Comparison of ENCODE assay signal across 8 cellular contexts in the genomic region with DNA sequence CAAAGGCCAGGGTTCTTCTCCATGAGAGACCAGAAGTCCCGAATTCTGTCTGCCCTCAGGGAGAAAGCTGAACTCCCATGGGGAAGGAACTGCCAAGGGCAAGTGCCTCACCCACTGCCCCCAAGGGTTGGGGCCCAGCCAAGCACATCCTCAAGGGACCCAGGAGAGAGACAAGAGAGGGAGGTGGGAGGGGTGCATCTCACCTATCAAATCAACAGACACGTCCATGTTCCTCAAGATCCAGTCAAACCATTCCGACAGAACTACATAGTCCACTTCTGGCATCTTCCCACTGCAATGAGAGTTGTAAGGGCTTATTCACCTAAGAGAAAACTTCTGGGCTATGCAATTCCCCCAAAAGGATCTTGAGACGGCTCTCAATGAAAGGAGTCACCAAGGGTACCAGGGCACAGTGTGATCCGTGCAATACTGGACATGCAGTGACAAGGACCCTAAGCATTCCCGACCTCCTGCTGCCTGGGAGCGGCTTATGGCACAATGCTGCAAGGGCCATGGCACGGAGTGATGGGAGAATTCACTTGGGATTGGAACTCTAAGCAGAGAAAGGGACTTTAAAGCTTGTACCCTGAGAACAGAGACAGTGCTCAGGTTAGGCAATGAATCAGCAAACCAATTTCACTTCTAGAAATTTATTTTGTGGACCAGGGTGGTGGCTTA. TPM values are rescaled to one million over a fixed set of nuclear protein-coding genes. Genes with fewer than 3 reads are reported as not detected.
DNase-seq lines count a peak whose midpoint lies in the region; FAIRE-seq and TF ChIP-seq lines count a peak whose summit lies in the region.

No MANE protein-coding gene starts in this region.

- no peaks in the 10 kb centered on the region for H3K27me3 Mint-ChIP-seq in activated naive CD4-positive, alpha-beta T cell treated with anti-CD3 and anti-CD28 coated beads for 36 hours (ENCODE audit: low read depth)
- no peaks in the 10 kb centered on the region for H3K27me3 Mint-ChIP-seq in MCF 10A (ENCODE audit: insufficient read depth, unreplicated experiment)

- peak overlapping the region; percentile 9 for H3K4me3 Mint-ChIP-seq in activated naive CD4-positive, alpha-beta T cell treated with anti-CD3 and anti-CD28 coated beads for 36 hours
- H3K4me3 Mint-ChIP-seq in MCF 10A (ENCODE audit: unreplicated experiment) = peak overlapping the region; percentile 67

- H3K27ac Mint-ChIP-seq in activated naive CD4-positive, alpha-beta T cell treated with anti-CD3 and anti-CD28 coated beads for 36 hours = peak overlapping the region; percentile 93
- peak overlapping the region; percentile 98 for H3K27ac Mint-ChIP-seq in MCF 10A (ENCODE audit: low read depth, unreplicated experiment)

- CTCF ChIA-PET in activated naive CD4-positive, alpha-beta T cell treated with anti-CD3 and anti-CD28 coated beads for 36 hours (lab: Charles Lee) = interaction anchor here (1.2 kb wide), 2 partner anchors 30 to 112 kb away, joined by 4 to 5 read pairs; no protein-coding TSS in a partner anchor
- CTCF ChIA-PET in MCF 10A (lab: Yijun Ruan, JAX) = interaction anchor here (0.6 kb wide), 1 partner anchor 682 kb away, joined by 3 read pairs; no protein-coding TSS in a partner anchor

- H3K4me1 ChIP-seq in muscle layer of duodenum (ENCODE audit: control insufficient read depth in 1 of 2, insufficient read depth in 2 of 2, low read length in 2 of 2) (peaks cover 35% of the 10 kb centered on the region in 2 donors), uterus (peaks cover 6 to 22% of the 10 kb centered on the region in 2 donors)

- no peak for TF ChIP-seq CTCF in MCF 10A (IDR thresholded peaks at IDR 0.05; ENCODE audit: unreplicated experiment)
- no peak for TF ChIP-seq CTCF in uterus (IDR thresholded peaks at IDR 0.05)

- POLR2A ChIA-PET in MCF 10A (lab: Yijun Ruan, JAX) = interaction anchor here (0.9 to 1.7 kb wide), 6 partner anchors 8 to 111 kb away, joined by 3 to 9 read pairs (median 3); a partner anchor contains a TSS

- H3K4me3 ChIP-seq in muscle layer of duodenum (ENCODE audit: low read depth in 1 of 2, low read length in 2 of 2) (peak overlapping the region; percentile 38 to 53), uterus (no peak overlapping the region)

- no peak for TF ChIP-seq POLR2A in uterus (IDR thresholded peaks at IDR 0.05)
- no peak for TF ChIP-seq POLR2A in GM12891 (IDR thresholded peaks at IDR 0.05; ENCODE audit: low read depth, low read length)

- DNase-seq in activated naive CD4-positive, alpha-beta T cell treated with anti-CD3 and anti-CD28 coated beads for 36 hours = no peak
- DNase-seq in activated naive CD4-positive, alpha-beta T cell treated with anti-CD3 and anti-CD28 coated beads, Interleukin-2, amount 50 U/mL, for 16 hours = no peak
- DNase-seq in MCF 10A (ENCODE audit: unreplicated experiment) = no peak
- DNase-seq in uterus = no peak
- no peak for DNase-seq in GM12891 (ENCODE audit: insufficient read length, low spot score)
- no peak for DNase-seq in activated CD8-positive, alpha-beta memory T cell treated with anti-CD3 and anti-CD28 coated beads, Interleukin-2, amount 50 U/mL, for 4 hours
- DNase-seq in DMS53 (lab: John Stamatoyannopoulos, UW) = no peak

- intact Hi-C loops in activated naive CD4-positive, alpha-beta T cell treated with anti-CD3 and anti-CD28 coated beads for 36 hours (cut with micrococcal nuclease) = loop anchor here (1.0 to 2.0 kb wide), 6 partner anchors 34 to 356 kb away; no protein-coding TSS in a partner anchor
- intact Hi-C loops in MCF 10A (cut with micrococcal nuclease) = loop anchor here (2.0 to 5.0 kb wide), 2 partner anchors 40 to 109 kb away; no protein-coding TSS in a partner anchor
- intact Hi-C loops in uterus (cut with DNase I; ENCODE audit: low total_unique reads) = no loop called here

- no peaks in the 10 kb centered on the region for H3K36me3 Mint-ChIP-seq in activated naive CD4-positive, alpha-beta T cell treated with anti-CD3 and anti-CD28 coated beads for 36 hours (ENCODE audit: low read depth)
- peaks cover 24% of the 10 kb centered on the region for H3K36me3 Mint-ChIP-seq in MCF 10A (ENCODE audit: insufficient read depth, unreplicated experiment)

- H3K4me1 Mint-ChIP-seq in activated naive CD4-positive, alpha-beta T cell treated with anti-CD3 and anti-CD28 coated beads for 36 hours (ENCODE audit: low read depth) = peaks cover 67% of the 10 kb centered on the region
- peaks cover 47% of the 10 kb centered on the region for H3K4me1 Mint-ChIP-seq in MCF 10A (ENCODE audit: insufficient read depth, unreplicated experiment)

- FAIRE-seq in GM12891 (lab: Jason Lieb, UNC) = no peak

- H3K9me3 ChIP-seq in muscle layer of duodenum (ENCODE audit: control insufficient read depth in 1 of 2, low read length in 2 of 2) = no peaks in the 10 kb centered on the region
- no peaks in the 10 kb centered on the region for H3K9me3 ChIP-seq in uterus

- BruUV-seq in MCF 10A (replicated peaks; lab: Mats Ljungman, UMichigan) = no TSS peak

- H3K27ac ChIP-seq in muscle layer of duodenum (ENCODE audit: low read length) = peak overlapping the region; percentile 97
- peak overlapping the region; percentile 94 to 95 for H3K27ac ChIP-seq in uterus

- H3K27me3 ChIP-seq in muscle layer of duodenum (ENCODE audit: low read depth, low read length) = no peaks in the 10 kb centered on the region
- H3K27me3 ChIP-seq in uterus = no peaks in the 10 kb centered on the region

- H3K36me3 ChIP-seq in muscle layer of duodenum (ENCODE audit: control insufficient read depth in 1 of 2, insufficient read depth in 2 of 2, low read length in 2 of 2) = peaks cover 12 to 23% of the 10 kb centered on the region in 2 donors
- no peaks in the 10 kb centered on the region for H3K36me3 ChIP-seq in uterus

- no peaks in the 10 kb centered on the region for H3K9me3 Mint-ChIP-seq in activated naive CD4-positive, alpha-beta T cell treated with anti-CD3 and anti-CD28 coated beads for 36 hours
- no peaks in the 10 kb centered on the region for H3K9me3 Mint-ChIP-seq in MCF 10A (ENCODE audit: unreplicated experiment)

TF ChIP-seq in GM12891, 5 proteins besides CTCF, POLR2A, EP300 and RAD21:
- TF ChIP-seq SPI1 (IDR thresholded peaks at IDR 0.05; ENCODE audit: low read depth, low read length) = no peak
- no peak for TF ChIP-seq POLR2AphosphoS5 (IDR thresholded peaks at IDR 0.05; ENCODE audit: low read depth, low read length)
- no peak for TF ChIP-seq PAX5 (IDR thresholded peaks at IDR 0.05; ENCODE audit: insufficient read depth, low read length, severe bottlenecking)
- TF ChIP-seq POU2F2 (IDR thresholded peaks at IDR 0.05; ENCODE audit: low read depth, low read length) = no peak
- no peak for TF ChIP-seq TAF1 (IDR thresholded peaks at IDR 0.05; ENCODE audit: low read depth, low read length)
TF ChIP-seq in GM12891: peak in this region for 0.

RNA-seq across cellular contexts. Expression of a gene that starts 32.2 kb away (rescaled TPM):
- 1 to 10 TPM; 5.7 to 5.9 TPM for total RNA-seq in activated naive CD4-positive, alpha-beta T cell treated with anti-CD3 and anti-CD28 coated beads for 36 hours
- total RNA-seq in MCF 10A (2022) (31.2 and 38.2 TPM in 2 replicates), uterus (10 to 100 TPM; 13.6 to 52.6 (median 39.2) TPM)
- polyA plus RNA-seq in GM12891 (2012; ENCODE audit: low read depth, missing spikeins) = 4.9 TPM

RNA-seq across cellular contexts. Expression of a gene that starts 34.7 kb away (rescaled TPM):
- 100 to 1,000 TPM; 114 to 126 TPM for total RNA-seq in activated naive CD4-positive, alpha-beta T cell treated with anti-CD3 and anti-CD28 coated beads for 36 hours
- 41.3 and 57.8 TPM in 2 replicates for total RNA-seq in MCF 10A (2022)
- total RNA-seq in uterus = 100 to 1,000 TPM in 1 of 4 donors, 10 to 100 TPM in 3; 31.3 to 118 (median 68.6) TPM
- 90.7 TPM for polyA plus RNA-seq in GM12891 (2012; ENCODE audit: low read depth, missing spikeins)

RNA-seq across cellular contexts. Expression of a gene that starts 48.5 kb away (rescaled TPM):
- 1 to 10 TPM; 4.2 to 8.2 TPM for total RNA-seq in activated naive CD4-positive, alpha-beta T cell treated with anti-CD3 and anti-CD28 coated beads for 36 hours
- total RNA-seq in MCF 10A (2022) (2.1 and 4.8 TPM in 2 replicates), uterus (1 to 10 TPM in 2 of 4 donors, not detected in 2; 5.0 to 5.3 TPM)
- polyA plus RNA-seq in GM12891 (2012; ENCODE audit: low read depth, missing spikeins) = 0.42 TPM

Comparison
In these comparisons a context has a peak if more than half of its experiments do, and no peak if none do; other contexts are left out.
1. H3K4me3 ChIP-seq: peak in muscle layer of duodenum (2 of 2); none in uterus (0 of 2).